In the genomic region with DNA sequence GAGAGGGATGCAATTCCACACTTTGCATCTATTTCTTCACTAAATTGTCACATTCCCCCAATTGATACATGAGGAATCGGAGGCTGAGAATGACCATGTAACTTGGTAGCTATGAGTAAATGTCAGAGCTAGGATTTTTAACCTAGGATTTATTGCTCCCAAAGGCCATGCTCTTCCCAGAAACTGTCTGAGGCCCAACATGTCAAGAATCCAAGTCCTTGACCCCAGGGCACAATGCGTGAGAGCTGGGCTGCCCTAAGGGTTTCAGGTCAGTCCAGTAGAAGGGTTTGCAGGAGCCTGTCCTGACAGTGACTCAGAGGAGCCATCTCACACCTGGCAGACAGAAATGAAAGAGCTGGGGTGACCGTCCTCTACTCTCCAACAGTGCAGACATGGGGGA, we compare ENCODE assay signal across 34 cellular contexts. TPM values are rescaled to one million over a fixed set of nuclear protein-coding genes. Genes with fewer than 3 reads are reported as not detected.
"Had no signal": no experiment of that assay in that cellular context is flagged by ENCODE, and none has a peak within 500 bp of the region (broad histone marks: within the 10 kb centered on the region; RNA-seq: fewer than 3 reads in every experiment).

No MANE protein-coding gene starts in this region.

- ATAC-seq: naive thymus-derived CD4-positive, alpha-beta T cell; natural killer cell; right cardiac atrium; sciatic nerve; stimulated activated memory B cell treated with anti-CD40 and anti-IgM and Interleukin-4, amounts not matched to agents 10 μg/mL and 1 μg/mL and 100 μg/mL, for 72 hours; stimulated activated naive CD8-positive, alpha-beta T cell treated with anti-CD3 and anti-CD28 coated beads, Interleukin-15, amount 100 ng/mL, for 72 hours; stimulated activated naive CD8-positive, alpha-beta T cell treated with anti-CD3 and anti-CD28 coated beads, Interleukin-15, Interleukin-2, amounts not matched to agents 100 U/mL and 50 U/mL, for 24 hours had no signal

- H3K9me3 ChIP-seq: ovary, psoas muscle, spleen, suprapubic skin, testis, tibial artery, transverse colon, upper lobe of left lung, uterus had no signal

- DNase-seq: naive thymus-derived CD4-positive, alpha-beta T cell; natural killer cell; occipital lobe; ovary; posterior cingulate gyrus; psoas muscle; right cardiac atrium; spleen; stimulated activated CD4-positive, alpha-beta T cell treated with anti-CD3 and anti-CD28 coated beads, Interleukin-12 subunit alpha, Interleukin-12 subunit beta, amount 100 ng/mL, for 4 hours; stimulated activated CD4-positive, alpha-beta T cell treated with anti-CD3 and anti-CD28 coated beads, Interleukin-1b, Interleukin-23, amount 100 ng/mL, for 48 hours; stimulated activated CD4-positive, alpha-beta T cell treated with anti-CD3 and anti-CD28 coated beads, Interleukin-4, amount 100 ng/mL, for 1 hour; stimulated activated CD4-positive, alpha-beta T cell treated with anti-CD3 and anti-CD28 coated beads, Interleukin-4, amount 100 ng/mL, for 4 hours; stimulated activated CD8-positive, alpha-beta memory T cell treated with anti-CD3 and anti-CD28 coated beads, Interleukin-4, amount 100 ng/mL, for 48 hours; stimulated activated naive CD4-positive, alpha-beta T cell; stimulated activated naive CD8-positive, alpha-beta T cell treated with anti-CD3 and anti-CD28 coated beads, Interleukin-15, amount 100 ng/mL, for 72 hours; stimulated activated naive CD8-positive, alpha-beta T cell treated with anti-CD3 and anti-CD28 coated beads, Interleukin-15, Interleukin-2, amounts not matched to agents 100 U/mL and 50 U/mL, for 24 hours; substantia nigra; testis; tibial artery; transverse colon; upper lobe of left lung; uterus had no signal

- H3K27ac ChIP-seq: ovary, parathyroid adenoma, psoas muscle, skin epidermis, spleen, suprapubic skin, testis, tibial artery, transverse colon, upper lobe of left lung, uterus had no signal

- H3K27ac Mint-ChIP-seq: naive thymus-derived CD4-positive, alpha-beta T cell; natural killer cell; nephron; progenitor cell of endocrine pancreas; stimulated activated memory B cell treated with anti-CD40 and anti-IgM and Interleukin-4, amounts not matched to agents 10 μg/mL and 1 μg/mL and 100 μg/mL, for 72 hours; stimulated activated naive CD8-positive, alpha-beta T cell treated with anti-CD3 and anti-CD28 coated beads, Interleukin-15, amount 100 ng/mL, for 72 hours had no signal

- H3K36me3 ChIP-seq: ovary, spleen, suprapubic skin, tibial artery, transverse colon, upper lobe of left lung, uterus had no signal

- H3K36me3 Mint-ChIP-seq: naive thymus-derived CD4-positive, alpha-beta T cell; natural killer cell; stimulated activated memory B cell treated with anti-CD40 and anti-IgM and Interleukin-4, amounts not matched to agents 10 μg/mL and 1 μg/mL and 100 μg/mL, for 72 hours had no signal

- H3K4me1 ChIP-seq: parathyroid adenoma, suprapubic skin, tibial artery, transverse colon, uterus had no signal

- H3K4me1 Mint-ChIP-seq: naive thymus-derived CD4-positive, alpha-beta T cell; natural killer cell; stimulated activated memory B cell treated with anti-CD40 and anti-IgM and Interleukin-4, amounts not matched to agents 10 μg/mL and 1 μg/mL and 100 μg/mL, for 72 hours; stimulated activated naive CD8-positive, alpha-beta T cell treated with anti-CD3 and anti-CD28 coated beads, Interleukin-15, amount 100 ng/mL, for 72 hours had no signal

- H3K79me2 ChIP-seq: parathyroid adenoma had no signal

- H3K27me3 Mint-ChIP-seq: stimulated activated memory B cell treated with anti-CD40 and anti-IgM and Interleukin-4, amounts not matched to agents 10 μg/mL and 1 μg/mL and 100 μg/mL, for 72 hours; stimulated activated naive CD8-positive, alpha-beta T cell treated with anti-CD3 and anti-CD28 coated beads, Interleukin-15, amount 100 ng/mL, for 72 hours had no signal

- H3K9ac ChIP-seq: parathyroid adenoma had no signal

- H2AFZ ChIP-seq: parathyroid adenoma had no signal

- H3K4me3 ChIP-seq: ovary, psoas muscle, skin epidermis, smooth muscle cell, spleen, suprapubic skin, testis, tibial artery, transverse colon, upper lobe of left lung, uterus had no signal

- H3K27me3 ChIP-seq: ovary, spleen, suprapubic skin, testis, tibial artery, transverse colon, upper lobe of left lung, uterus had no signal

- H3K9me3 Mint-ChIP-seq: natural killer cell, nephron had no signal

- H3K4me3 Mint-ChIP-seq: naive thymus-derived CD4-positive, alpha-beta T cell; natural killer cell; nephron; neural crest cell; stimulated activated memory B cell treated with anti-CD40 and anti-IgM and Interleukin-4, amounts not matched to agents 10 μg/mL and 1 μg/mL and 100 μg/mL, for 72 hours; stimulated activated naive CD8-positive, alpha-beta T cell treated with anti-CD3 and anti-CD28 coated beads, Interleukin-15, amount 100 ng/mL, for 72 hours had no signal

- H3K4me2 ChIP-seq: smooth muscle cell had no signal

RNA-seq across cellular contexts. Expression of gene LRRC30, which starts 30.3 kb away (rescaled TPM):
- total RNA-seq: naive thymus-derived CD4-positive, alpha-beta T cell; natural killer cell; neural crest cell; occipital lobe; osteoblast; ovary; progenitor cell of endocrine pancreas; renal cortical epithelial cell; right cardiac atrium; sciatic nerve; smooth muscle cell; spleen; suprapubic skin; testis; transverse colon; upper lobe of left lung; ureter; uterus had no signal
- polyA plus RNA-seq: naive thymus-derived CD4-positive, alpha-beta T cell; ovary; right cardiac atrium; smooth muscle cell; spleen had no signal
